8 cellular contexts compared by ENCODE assay signal in the genomic region with DNA sequence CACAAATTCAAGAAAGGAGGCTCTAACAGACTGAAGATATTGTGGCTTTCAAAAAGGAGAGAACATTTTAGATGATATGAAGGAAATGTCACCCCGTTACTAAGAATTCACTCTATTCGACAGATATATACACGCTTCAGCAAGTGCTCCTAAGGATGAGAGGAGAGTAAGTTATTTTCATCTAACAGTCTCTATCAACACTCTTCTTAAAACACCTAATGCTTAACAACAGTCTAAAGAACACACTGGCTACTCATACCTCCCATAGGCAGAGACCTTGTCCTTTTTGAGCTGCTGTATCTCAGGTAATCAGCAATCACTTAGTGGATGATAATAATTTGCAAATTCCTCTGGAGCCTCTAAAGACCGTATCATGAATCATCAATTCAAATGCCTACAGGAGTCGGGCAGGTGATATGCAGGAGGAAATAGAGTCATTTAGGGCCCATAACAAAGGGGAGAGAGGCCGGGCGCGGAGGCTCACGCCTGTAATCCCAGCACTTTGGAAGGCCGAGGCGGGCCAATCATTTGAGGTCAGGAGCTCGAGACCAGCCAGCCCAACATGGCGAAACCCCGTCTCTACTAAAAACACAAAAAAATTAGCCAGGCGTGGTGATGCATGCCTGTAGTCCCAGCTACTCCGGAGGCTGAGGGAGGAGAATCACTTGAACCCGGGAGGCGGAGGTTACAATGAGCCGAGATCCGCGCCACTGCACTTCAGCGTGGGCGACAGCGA. TPM values are rescaled to one million over a fixed set of nuclear protein-coding genes. Genes with fewer than 3 reads are reported as not detected.
DNase-seq lines count a peak whose midpoint lies in the region; ATAC-seq and TF ChIP-seq lines count a peak whose summit lies in the region.

No MANE protein-coding gene starts in this region.

- peak overlapping the region; percentile 99 for H3K27ac Mint-ChIP-seq in activated naive CD4-positive, alpha-beta T cell treated with anti-CD3 and anti-CD28 coated beads for 36 hours

- CTCF ChIA-PET in activated naive CD4-positive, alpha-beta T cell treated with anti-CD3 and anti-CD28 coated beads for 36 hours (lab: Charles Lee): interaction anchor here (0.9 to 3.7 kb wide), 8 partner anchors 17 to 620 kb away, joined by 3 to 24 read pairs (median 6); partner anchors contain the start of gene INIP

- H3K27ac ChIP-seq in DND-41 (ENCODE audit: low read length) (peak overlapping the region; percentile 95), right atrium auricular region (peak overlapping the region; percentile 98 to 99), gastrocnemius medialis (peak overlapping the region; percentile 93 to 99 (median 97))

- in situ Hi-C loops in gastrocnemius medialis (cut with MboI; ENCODE audit: low sequenced_read_pairs in 4 of 4): no loop called here

- H3K79me2 ChIP-seq in DND-41 (ENCODE audit: insufficient read depth, low read length): peaks cover 37% of the 10 kb centered on the region

- H4K20me1 ChIP-seq in DND-41 (ENCODE audit: insufficient read depth, low read length): no peaks in the 10 kb centered on the region

- peak overlapping the region; percentile 100 for H2AFZ ChIP-seq in DND-41 (ENCODE audit: low read depth, low read length)

- no peaks in the 10 kb centered on the region for H3K9me3 ChIP-seq in DND-41 (ENCODE audit: insufficient read depth, low read length, severe bottlenecking)
- H3K9me3 ChIP-seq in right atrium auricular region: no peaks in the 10 kb centered on the region
- H3K9me3 ChIP-seq in gastrocnemius medialis: no peaks in the 10 kb centered on the region

- H3K9ac ChIP-seq in DND-41 (ENCODE audit: low read depth, low read length): peak overlapping the region; percentile 99

- peak overlapping the region; percentile 100 for H3K4me3 Mint-ChIP-seq in activated naive CD4-positive, alpha-beta T cell treated with anti-CD3 and anti-CD28 coated beads for 36 hours

- no peaks in the 10 kb centered on the region for H3K9me3 Mint-ChIP-seq in activated naive CD4-positive, alpha-beta T cell treated with anti-CD3 and anti-CD28 coated beads for 36 hours

- intact Hi-C loops in activated naive CD4-positive, alpha-beta T cell treated with anti-CD3 and anti-CD28 coated beads for 36 hours (cut with micrococcal nuclease): loop anchor here (1.0 to 5.0 kb wide), 13 partner anchors 18 to 774 kb away; partner anchors contain the start of genes DNAJC25, INIP, KIAA1958 and PTBP3
- intact Hi-C loops in gastrocnemius medialis (cut with DNase I; ENCODE audit: low total_unique reads): loop anchor here (1.0 to 10.0 kb wide), 4 partner anchors 45 to 436 kb away; partner anchors contain the start of genes KIAA1958 and PTBP3

- no peaks in the 10 kb centered on the region for H3K27me3 ChIP-seq in DND-41 (ENCODE audit: insufficient read depth, low read length, poor library complexity)
- H3K27me3 ChIP-seq in right atrium auricular region: no peaks in the 10 kb centered on the region
- H3K27me3 ChIP-seq in gastrocnemius medialis: no peaks in the 10 kb centered on the region

- peaks cover 3% of the 10 kb centered on the region; the same call in 1 of the 2 replicates for H3K36me3 ChIP-seq in DND-41 (ENCODE audit: insufficient read depth, low read length)
- no peaks in the 10 kb centered on the region for H3K36me3 ChIP-seq in right atrium auricular region
- no peaks in the 10 kb centered on the region for H3K36me3 ChIP-seq in gastrocnemius medialis

- DNase-seq in DND-41 (peak; percentile 34), M059J (ENCODE audit: low read depth) (peak; percentile 48), right atrium auricular region (ENCODE audit: low spot score) (no peak), gastrocnemius medialis (no peak), hippocampal formation (lab: John Stamatoyannopoulos, UW) (no peak)
- DNase-seq in activated naive CD4-positive, alpha-beta T cell treated with anti-CD3 and anti-CD28 coated beads for 36 hours: peak; percentile 31

- peaks cover 47% of the 10 kb centered on the region for H3K4me1 ChIP-seq in DND-41 (ENCODE audit: insufficient read depth, low read length)
- H3K4me1 ChIP-seq in right atrium auricular region: peaks cover 0 to 53% of the 10 kb centered on the region in 2 donors
- H3K4me1 ChIP-seq in gastrocnemius medialis: peaks cover 34 to 42% of the 10 kb centered on the region in 2 donors

- H3K27me3 Mint-ChIP-seq in activated naive CD4-positive, alpha-beta T cell treated with anti-CD3 and anti-CD28 coated beads for 36 hours (ENCODE audit: low read depth): no peaks in the 10 kb centered on the region

- TF ChIP-seq CTCF in DND-41 (IDR thresholded peaks at IDR 0.05; ENCODE audit: borderline replicate concordance, extremely low read depth, low read length, poor library complexity, severe bottlenecking): no peak
- TF ChIP-seq CTCF in right atrium auricular region (IDR thresholded peaks at IDR 0.05): no peak
- TF ChIP-seq CTCF in gastrocnemius medialis (IDR thresholded peaks at IDR 0.05 in 4 of 5, conservative IDR thresholded peaks at IDR 0.05 in 1 of 5): no peak

- no peaks in the 10 kb centered on the region for H3K36me3 Mint-ChIP-seq in activated naive CD4-positive, alpha-beta T cell treated with anti-CD3 and anti-CD28 coated beads for 36 hours (ENCODE audit: low read depth)

- peaks cover 39% of the 10 kb centered on the region for H3K4me1 Mint-ChIP-seq in activated naive CD4-positive, alpha-beta T cell treated with anti-CD3 and anti-CD28 coated beads for 36 hours (ENCODE audit: low read depth)

- H3K4me2 ChIP-seq in DND-41 (ENCODE audit: insufficient read depth, low read length): peak overlapping the region; percentile 81

- H3K4me3 ChIP-seq in DND-41 (ENCODE audit: low read depth in 1 of 2, low read length in 2 of 2): peak overlapping the region; percentile 54 to 91
- H3K4me3 ChIP-seq in right atrium auricular region: peak overlapping the region; percentile 78 to 97
- H3K4me3 ChIP-seq in gastrocnemius medialis: peak overlapping the region; percentile 84 to 99 (median 92)

- no peak for TF ChIP-seq POLR2A in gastrocnemius medialis (IDR thresholded peaks at IDR 0.05)

- ATAC-seq in DND-41 (ENCODE audit: insufficient read depth, low read depth) (peak; percentile 7), GM21723 (IDR thresholded peaks at IDR 0.05; ENCODE audit: unreplicated experiment) (peak; percentile 12), gastrocnemius medialis (no peak), GM18861 (IDR thresholded peaks at IDR 0.05; ENCODE audit: unreplicated experiment) (no peak)

RNA-seq across cellular contexts. Expression of gene HSDL2, which starts 1.3 kb away (rescaled TPM):
- 32.1 and 48.1 TPM in 2 replicates for total RNA-seq in M059J (2014; rRNA removed; shearing (Covaris generic))
- total RNA-seq in activated naive CD4-positive, alpha-beta T cell treated with anti-CD3 and anti-CD28 coated beads for 36 hours: 10 to 100 TPM; 25.9 to 28.5 TPM
- total RNA-seq in right atrium auricular region (100 to 1,000 TPM in 1 of 2 donors, 10 to 100 TPM in 1; 93.0 to 127 TPM), gastrocnemius medialis (100 to 1,000 TPM in 1 of 4 donors, 10 to 100 TPM in 3; 68.9 to 106 (median 93.5) TPM)

RNA-seq across cellular contexts. Expression of gene PTBP3, which starts 45.2 kb away (rescaled TPM):
- 36.9 and 49.1 TPM in 2 replicates for total RNA-seq in M059J (2014; rRNA removed; shearing (Covaris generic))
- 10 to 100 TPM; 87.8 to 92.6 TPM for total RNA-seq in activated naive CD4-positive, alpha-beta T cell treated with anti-CD3 and anti-CD28 coated beads for 36 hours
- total RNA-seq in right atrium auricular region (10 to 100 TPM; 11.6 to 18.2 TPM), gastrocnemius medialis (10 to 100 TPM in 3 of 4 donors, 1 to 10 TPM in 1; 9.9 to 54.7 (median 18.7) TPM)

Comparison
In these comparisons a context has a peak if more than half of its experiments do, and no peak if none do; other contexts are left out.
1. ATAC-seq: peak in DND-41 (single experiment) and GM21723 (single experiment); none in gastrocnemius medialis (0 of 2) and GM18861 (single experiment).
2. DNase-seq: peak in DND-41 (single experiment), M059J (single experiment) and activated naive CD4-positive, alpha-beta T cell treated with anti-CD3 and anti-CD28 coated beads for 36 hours (single experiment); none in right atrium auricular region (single experiment), gastrocnemius medialis (0 of 2) and hippocampal formation (0 of 2).
3. Peak in every context shown above with its lines, with median percentiles within 50 percentile points of each other: H3K27ac ChIP-seq and H3K4me3 ChIP-seq.